1 cellular context compared by ENCODE assay signal in genomic region chr1:45348609-45348965, GRCh38.
TF ChIP-seq lines count a peak whose summit lies in the region.

No MANE protein-coding gene starts in this region.

TF ChIP-seq in K562, 482 proteins besides CTCF, POLR2A, EP300 and RAD21 (continued from another document):
- TF ChIP-seq, protein P1, sequence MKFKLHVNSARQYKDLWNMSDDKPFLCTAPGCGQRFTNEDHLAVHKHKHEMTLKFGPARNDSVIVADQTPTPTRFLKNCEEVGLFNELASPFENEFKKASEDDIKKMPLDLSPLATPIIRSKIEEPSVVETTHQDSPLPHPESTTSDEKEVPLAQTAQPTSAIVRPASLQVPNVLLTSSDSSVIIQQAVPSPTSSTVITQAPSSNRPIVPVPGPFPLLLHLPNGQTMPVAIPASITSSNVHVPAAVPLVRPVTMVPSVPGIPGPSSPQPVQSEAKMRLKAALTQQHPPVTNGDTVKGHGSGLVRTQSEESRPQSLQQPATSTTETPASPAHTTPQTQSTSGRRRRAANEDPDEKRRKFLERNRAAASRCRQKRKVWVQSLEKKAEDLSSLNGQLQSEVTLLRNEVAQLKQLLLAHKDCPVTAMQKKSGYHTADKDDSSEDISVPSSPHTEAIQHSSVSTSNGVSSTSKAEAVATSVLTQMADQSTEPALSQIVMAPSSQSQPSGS (CRISPR knock-in tag; IDR thresholded peaks at IDR 0.05): no peak
- TF ChIP-seq BACH1 (tag; IDR thresholded peaks at IDR 0.05) (no peak), KHSRP (IDR thresholded peaks at IDR 0.05) (no peak), STAT6 (CRISPR knock-in tag; IDR thresholded peaks at IDR 0.05) (no peak), HLTF (IDR thresholded peaks at IDR 0.05) (no peak)
- TF ChIP-seq, protein P2, sequence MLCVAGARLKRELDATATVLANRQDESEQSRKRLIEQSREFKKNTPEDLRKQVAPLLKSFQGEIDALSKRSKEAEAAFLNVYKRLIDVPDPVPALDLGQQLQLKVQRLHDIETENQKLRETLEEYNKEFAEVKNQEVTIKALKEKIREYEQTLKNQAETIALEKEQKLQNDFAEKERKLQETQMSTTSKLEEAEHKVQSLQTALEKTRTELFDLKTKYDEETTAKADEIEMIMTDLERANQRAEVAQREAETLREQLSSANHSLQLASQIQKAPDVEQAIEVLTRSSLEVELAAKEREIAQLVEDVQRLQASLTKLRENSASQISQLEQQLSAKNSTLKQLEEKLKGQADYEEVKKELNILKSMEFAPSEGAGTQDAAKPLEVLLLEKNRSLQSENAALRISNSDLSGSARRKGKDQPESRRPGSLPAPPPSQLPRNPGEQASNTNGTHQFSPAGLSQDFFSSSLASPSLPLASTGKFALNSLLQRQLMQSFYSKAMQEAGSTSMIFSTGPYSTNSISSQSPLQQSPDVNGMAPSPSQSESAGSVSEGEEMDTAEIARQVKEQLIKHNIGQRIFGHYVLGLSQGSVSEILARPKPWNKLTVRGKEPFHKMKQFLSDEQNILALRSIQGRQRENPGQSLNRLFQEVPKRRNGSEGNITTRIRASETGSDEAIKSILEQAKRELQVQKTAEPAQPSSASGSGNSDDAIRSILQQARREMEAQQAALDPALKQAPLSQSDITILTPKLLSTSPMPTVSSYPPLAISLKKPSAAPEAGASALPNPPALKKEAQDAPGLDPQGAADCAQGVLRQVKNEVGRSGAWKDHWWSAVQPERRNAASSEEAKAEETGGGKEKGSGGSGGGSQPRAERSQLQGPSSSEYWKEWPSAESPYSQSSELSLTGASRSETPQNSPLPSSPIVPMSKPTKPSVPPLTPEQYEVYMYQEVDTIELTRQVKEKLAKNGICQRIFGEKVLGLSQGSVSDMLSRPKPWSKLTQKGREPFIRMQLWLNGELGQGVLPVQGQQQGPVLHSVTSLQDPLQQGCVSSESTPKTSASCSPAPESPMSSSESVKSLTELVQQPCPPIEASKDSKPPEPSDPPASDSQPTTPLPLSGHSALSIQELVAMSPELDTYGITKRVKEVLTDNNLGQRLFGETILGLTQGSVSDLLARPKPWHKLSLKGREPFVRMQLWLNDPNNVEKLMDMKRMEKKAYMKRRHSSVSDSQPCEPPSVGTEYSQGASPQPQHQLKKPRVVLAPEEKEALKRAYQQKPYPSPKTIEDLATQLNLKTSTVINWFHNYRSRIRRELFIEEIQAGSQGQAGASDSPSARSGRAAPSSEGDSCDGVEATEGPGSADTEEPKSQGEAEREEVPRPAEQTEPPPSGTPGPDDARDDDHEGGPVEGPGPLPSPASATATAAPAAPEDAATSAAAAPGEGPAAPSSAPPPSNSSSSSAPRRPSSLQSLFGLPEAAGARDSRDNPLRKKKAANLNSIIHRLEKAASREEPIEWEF (CRISPR knock-in tag; IDR thresholded peaks at IDR 0.05): no peak
